10 cellular contexts compared by ENCODE assay signal in the genomic region with DNA sequence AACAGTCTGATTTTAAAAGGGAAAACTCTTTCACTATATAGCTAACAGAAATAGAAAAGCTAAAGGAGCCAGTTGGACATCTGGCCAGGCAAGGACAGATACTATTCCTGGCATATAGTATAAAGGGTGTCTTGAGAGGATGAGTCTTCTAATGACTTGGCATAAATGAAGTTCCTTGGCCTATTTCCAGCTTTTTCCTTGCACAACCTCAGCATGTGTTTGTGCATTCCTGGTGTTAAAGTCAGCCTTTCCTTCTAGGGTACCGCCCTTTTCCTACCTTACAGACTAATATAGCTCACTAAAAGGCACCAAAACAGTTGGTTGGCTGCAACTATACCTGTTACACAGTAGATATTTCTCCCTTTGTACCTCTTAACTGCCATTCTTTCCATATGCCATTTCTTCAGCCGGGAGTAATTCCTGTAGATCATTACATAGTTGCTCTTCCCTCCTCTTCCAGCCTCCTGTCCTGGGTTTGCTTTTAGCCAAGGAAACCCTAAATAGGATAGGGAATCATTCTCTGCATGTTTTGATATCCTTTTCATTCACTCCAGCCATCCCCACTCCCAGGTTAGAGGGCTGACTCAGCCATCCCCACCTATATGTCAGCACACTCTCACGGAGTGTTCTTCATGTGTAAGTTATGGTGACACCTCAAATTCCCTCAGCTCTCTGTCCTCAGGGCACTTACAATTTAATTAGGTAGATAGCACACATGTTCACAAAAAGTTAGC.
DNase-seq lines count a peak whose midpoint lies in the region; ATAC-seq and TF ChIP-seq lines count a peak whose summit lies in the region.
"Had no signal": no experiment of that assay in that cellular context is flagged by ENCODE, and none has a peak within 500 bp of the region (broad histone marks: within the 10 kb centered on the region; RNA-seq: fewer than 3 reads in every experiment).

No MANE protein-coding gene starts in this region.

- H3K36me3 Mint-ChIP-seq in activated CD4-positive, alpha-beta T cell treated with anti-CD3 and anti-CD28 coated beads, Interleukin-2, amount 10 ng/mL, durations not matched to agents 24 days and 14 days (ENCODE audit: low read depth) = peaks cover 16% of the 10 kb centered on the region

- DNase-seq in BJ (ENCODE audit: low read depth) = peak; percentile 95
- peak; percentile 98 for DNase-seq in NCI-H460 (ENCODE audit: extremely low read depth, low read depth)
- DNase-seq in dermis blood vessel endothelial cell = peak; percentile 80
- peak; percentile 91 for DNase-seq in non-pigmented ciliary epithelial cell (ENCODE audit: low read depth)
- DNase-seq in activated CD4-positive, alpha-beta T cell treated with anti-CD3 and anti-CD28 coated beads, Interleukin-2, amount 10 ng/mL, durations not matched to agents 24 days and 14 days = no peak
- DNase-seq: activated CD8-positive, alpha-beta memory T cell treated with anti-CD3 and anti-CD28 coated beads, Interleukin-2, amount 50 U/mL, for 48 hours had no signal

- TF ChIP-seq CTCF in BJ (IDR thresholded peaks at IDR 0.05; ENCODE audit: insufficient read depth, low read depth, low read length) = no peak

- H3K9me3 Mint-ChIP-seq in activated CD4-positive, alpha-beta T cell treated with anti-CD3 and anti-CD28 coated beads, Interleukin-2, amount 10 ng/mL, durations not matched to agents 24 days and 14 days = peaks cover 7% of the 10 kb centered on the region

- H3K27me3 ChIP-seq in BJ (ENCODE audit: control insufficient read depth, insufficient read depth, low read length) = no peaks in the 10 kb centered on the region

- no peak for ATAC-seq in HG03432 (IDR thresholded peaks at IDR 0.05; ENCODE audit: unreplicated experiment)
- ATAC-seq in GM19463 (IDR thresholded peaks at IDR 0.05; ENCODE audit: unreplicated experiment) = no peak
- ATAC-seq in HG02970 (IDR thresholded peaks at IDR 0.05; ENCODE audit: low FRiP score, unreplicated experiment) = no peak

- H3K4me1 Mint-ChIP-seq in activated CD4-positive, alpha-beta T cell treated with anti-CD3 and anti-CD28 coated beads, Interleukin-2, amount 10 ng/mL, durations not matched to agents 24 days and 14 days = peaks cover 21% of the 10 kb centered on the region

- no peak overlapping the region for H3K27ac Mint-ChIP-seq in activated CD4-positive, alpha-beta T cell treated with anti-CD3 and anti-CD28 coated beads, Interleukin-2, amount 10 ng/mL, durations not matched to agents 24 days and 14 days

- POLR2A ChIA-PET in BJ (lab: Charles Lee) = no interaction called here

- CTCF ChIA-PET in BJ (lab: Yijun Ruan, JAX) = no interaction called here

- H3K27me3 Mint-ChIP-seq in activated CD4-positive, alpha-beta T cell treated with anti-CD3 and anti-CD28 coated beads, Interleukin-2, amount 10 ng/mL, durations not matched to agents 24 days and 14 days = no peaks in the 10 kb centered on the region

- no peaks in the 10 kb centered on the region for H3K36me3 ChIP-seq in BJ (ENCODE audit: control insufficient read depth, insufficient read depth, low read length)

- no peak overlapping the region for H3K4me3 Mint-ChIP-seq in activated CD4-positive, alpha-beta T cell treated with anti-CD3 and anti-CD28 coated beads, Interleukin-2, amount 10 ng/mL, durations not matched to agents 24 days and 14 days

- H3K4me3 ChIP-seq in BJ (ENCODE audit: low read depth, low read length) = no peak overlapping the region
- H3K4me3 ChIP-seq: coronary artery had no signal

- intact Hi-C loops in activated CD4-positive, alpha-beta T cell treated with anti-CD3 and anti-CD28 coated beads, Interleukin-2, amount 10 ng/mL, durations not matched to agents 24 days and 14 days (cut with micrococcal nuclease) = no loop called here
